Comparison of ENCODE assay signal across 8 cellular contexts in genomic region chr10:130202150-130202549, GRCh38.
DNase-seq lines count a peak whose midpoint lies in the region; ATAC-seq and TF ChIP-seq lines count a peak whose summit lies in the region.
"Not testable (repeated sequence)": the region's sequence is repeated elsewhere in the genome, so short reads cannot be mapped to it uniquely, and the experiment has no call there.

No MANE protein-coding gene starts in this region.

- H3K4me3 Mint-ChIP-seq in central memory CD8-positive, alpha-beta T cell = not testable (repeated sequence)

- CTCF ChIA-PET in HEK293 (lab: Yijun Ruan, JAX); Panc1 (lab: Charles Lee): not testable (repeated sequence)

- H3K4me1 ChIP-seq in HEK293 (ENCODE audit: control insufficient read depth, insufficient read depth, low read length); Panc1 (ENCODE audit: control insufficient read depth, insufficient read depth, low read length); spleen: not testable (repeated sequence)

- H3K36me3 ChIP-seq in HEK293 (ENCODE audit: control insufficient read depth in 2 of 2, insufficient read depth in 1 of 2, low read length in 2 of 2); MG63; Panc1 (ENCODE audit: control insufficient read depth, insufficient read depth, low read length); spleen: not testable (repeated sequence)

- peak overlapping the region; percentile 65 for H3K27ac Mint-ChIP-seq in central memory CD8-positive, alpha-beta T cell (ENCODE audit: low read depth)

- not testable (repeated sequence) for BruUV-seq in Panc1 (replicated peaks; lab: Mats Ljungman, UMichigan)

- in situ Hi-C loops in Panc1 (cut with HindIII; ENCODE audit: low pct_unique_long_range_greater_than_20kb, low sequenced_read_pairs) = not testable (repeated sequence)

- not testable (repeated sequence) for H3K27me3 ChIP-seq in MG63; Panc1 (ENCODE audit: control insufficient read depth, insufficient read depth, low read length); spleen (replicated peaks in 1 of 7)

- H3K4me3 ChIP-seq in HEK293 (ENCODE audit: low read depth, low read length); MG63; Panc1 (ENCODE audit: low read depth in 2 of 2, low read length in 2 of 2); spleen: not testable (repeated sequence)

- H3K27ac ChIP-seq in HEK293 (ENCODE audit: extremely low read depth, low read depth, low read length); Panc1 (ENCODE audit: low read length); spleen: not testable (repeated sequence)

- not testable (repeated sequence) for TF ChIP-seq CTCF in HEK293 (tag by site-specific recombination; IDR thresholded peaks at IDR 0.05); Panc1 (IDR thresholded peaks at IDR 0.05); spleen (IDR thresholded peaks at IDR 0.05 in 8 of 11, conservative IDR thresholded peaks at IDR 0.05 in 3 of 11)

- intact Hi-C loops in Panc1 (cut with micrococcal nuclease; ENCODE audit: unreplicated experiment); spleen (cut with DNase I; ENCODE audit: low total_unique reads): not testable (repeated sequence)

- H3K9me3 Mint-ChIP-seq in central memory CD8-positive, alpha-beta T cell = not testable (repeated sequence)

- H3K4me1 Mint-ChIP-seq in central memory CD8-positive, alpha-beta T cell = not testable (repeated sequence)

- peak; percentile 17 for DNase-seq in M059J (ENCODE audit: low read depth)
- DNase-seq in MG63 = peak; percentile 23
- peak; percentile 0 for DNase-seq in NCI-H69 (lab: John Stamatoyannopoulos, UW)
- DNase-seq in NCI-H748 (lab: John Stamatoyannopoulos, UW; ENCODE audit: unreplicated experiment) = peak; percentile 26
- DNase-seq in Panc1 (ENCODE audit: low read depth, low spot score); central memory CD8-positive, alpha-beta T cell (ENCODE audit: low spot score in 2 of 2): not testable (repeated sequence)
- peak; percentile 6 for DNase-seq in spleen

- WGBS in spleen, 5 donors = 57 to 64% (median 61%) methylated on average over 4 of the region's 4 CpGs

- not testable (repeated sequence) for H3K27me3 Mint-ChIP-seq in central memory CD8-positive, alpha-beta T cell

- POLR2A ChIA-PET in HEK293 (lab: Yijun Ruan, JAX); Panc1 (lab: Charles Lee): not testable (repeated sequence)

- H3K9me3 ChIP-seq in HEK293 (ENCODE audit: control insufficient read depth, insufficient read depth, low read depth, low read length); MG63; Panc1 (ENCODE audit: control insufficient read depth, insufficient read depth, low read depth, low read length); spleen: not testable (repeated sequence)

- not testable (repeated sequence) for H3K36me3 Mint-ChIP-seq in central memory CD8-positive, alpha-beta T cell (ENCODE audit: insufficient read depth)

- ATAC-seq in Panc1 = peak; percentile 28
- not testable (repeated sequence) for ATAC-seq in central memory CD8-positive, alpha-beta T cell (replicated peaks; ENCODE audit: extremely low read depth, poor library complexity, severe bottlenecking)

- not testable (repeated sequence) for TF ChIP-seq POLR2A in spleen (IDR thresholded peaks at IDR 0.05)

TF ChIP-seq in HEK293, 187 proteins besides CTCF, POLR2A, EP300 and RAD21:
- TF ChIP-seq WT1 (tag by site-specific recombination; IDR thresholded peaks at IDR 0.05) (0 out of 2 replicates have a peak, but pooled peaks have one; percentile 19), GLIS1 (tag by site-specific recombination; IDR thresholded peaks at IDR 0.05) (peak; percentile 63), KLF1 (tag by site-specific recombination; IDR thresholded peaks at IDR 0.05) (peak; percentile 78), KLF17 (tag by site-specific recombination; IDR thresholded peaks at IDR 0.05) (peak; percentile 33; the same call in 1 of the 2 replicates), ZNF600 (tag by site-specific recombination; IDR thresholded peaks at IDR 0.05) (peak; percentile 57; the same call in 1 of the 2 replicates)
